Comparison of ENCODE assay signal across 8 cellular contexts in genomic region chr12:20646239-20646827, GRCh38. TPM values are rescaled to one million over a fixed set of nuclear protein-coding genes. Genes with fewer than 3 reads are reported as not detected.
DNase-seq lines count a peak whose midpoint lies in the region; ATAC-seq lines count a peak whose summit lies in the region.

No MANE protein-coding gene starts in this region.

- DNase-seq in EH (ENCODE audit: low read depth) (peak; percentile 55), HuH-7.5 (ENCODE audit: low spot score) (peak; percentile 9), RPMI8226 (peak; percentile 49), foreskin melanocyte (peak; percentile 35), sciatic nerve (ENCODE audit: low spot score) (no peak), cerebellum (ENCODE audit: low spot score) (no peak)
- no peak for DNase-seq in stimulated activated naive CD8-positive, alpha-beta T cell treated with anti-CD3 and anti-CD28 coated beads, Interleukin-15, Interleukin-2, amounts not matched to agents 100 U/mL and 50 U/mL, for 24 hours

- ATAC-seq in sciatic nerve: peak; percentile 90
- ATAC-seq in activated CD4-positive, CD25-positive, alpha-beta regulatory T cell treated with anti-CD3 and anti-CD28 coated beads, Interleukin-2, amount 50 U/mL, for 24 hours: no peak
- no peak for ATAC-seq in stimulated activated naive CD8-positive, alpha-beta T cell treated with anti-CD3 and anti-CD28 coated beads, Interleukin-15, Interleukin-2, amounts not matched to agents 100 U/mL and 50 U/mL, for 24 hours

- intact Hi-C loops in sciatic nerve (cut with DNase I): no loop called here

RNA-seq across cellular contexts. Expression of gene SLCO1C1, which starts 48.8 kb away (rescaled TPM):
- total RNA-seq in sciatic nerve (12.0 TPM), cerebellum (13.6 TPM)

Comparison
In these comparisons a context has a peak if more than half of its experiments do, and no peak if none do; other contexts are left out.
1. DNase-seq: peak in EH (single experiment), HuH-7.5 (single experiment), RPMI8226 (single experiment) and foreskin melanocyte (single experiment); none in sciatic nerve (single experiment), cerebellum (single experiment) and stimulated activated naive CD8-positive, alpha-beta T cell treated with anti-CD3 and anti-CD28 coated beads, Interleukin-15, Interleukin-2, amounts not matched to agents 100 U/mL and 50 U/mL, for 24 hours (single experiment).